1 cellular context compared by ENCODE assay signal in the genomic region with DNA sequence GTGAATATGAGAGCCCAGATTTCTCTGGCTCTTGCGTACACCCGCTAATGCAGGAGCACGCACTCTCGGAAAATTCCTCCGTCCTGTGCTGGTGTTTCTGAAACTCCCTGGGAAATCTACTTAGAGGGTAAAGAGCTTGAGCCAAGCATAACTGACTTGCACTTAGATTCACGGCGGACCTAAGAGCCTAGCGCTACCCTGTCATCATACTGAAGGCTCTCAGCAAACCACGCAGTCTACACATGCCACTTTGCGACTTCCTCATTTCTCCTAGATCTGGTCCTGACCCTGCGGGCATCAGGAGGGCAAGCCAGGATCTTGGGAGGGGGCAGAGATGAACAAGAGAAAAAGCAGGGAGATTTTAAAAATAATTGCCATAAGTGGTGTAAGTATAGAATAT.
TF ChIP-seq lines count a peak whose summit lies in the region.

No MANE protein-coding gene starts in this region.

TF ChIP-seq in H1, 55 proteins besides CTCF, POLR2A, EP300 and RAD21 (continued from another document):
- TF ChIP-seq, protein P1, sequence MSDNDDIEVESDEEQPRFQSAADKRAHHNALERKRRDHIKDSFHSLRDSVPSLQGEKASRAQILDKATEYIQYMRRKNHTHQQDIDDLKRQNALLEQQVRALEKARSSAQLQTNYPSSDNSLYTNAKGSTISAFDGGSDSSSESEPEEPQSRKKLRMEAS (IDR thresholded peaks at IDR 0.05) = no peak
- TF ChIP-seq GABPA (IDR thresholded peaks at IDR 0.05; ENCODE audit: borderline replicate concordance, insufficient read depth, low read length) (no peak), SP4 (IDR thresholded peaks at IDR 0.05; ENCODE audit: low read length) (no peak), POU5F1 (IDR thresholded peaks at IDR 0.05; ENCODE audit: low read depth, low read length) (no peak), CREB1 (IDR thresholded peaks at IDR 0.05) (no peak), SIX5 (IDR thresholded peaks at IDR 0.05; ENCODE audit: low read depth, low read length) (no peak), JUN (IDR thresholded peaks at IDR 0.05; ENCODE audit: low read depth, low read length) (no peak), SRF (IDR thresholded peaks at IDR 0.05; ENCODE audit: low read depth, low read length) (no peak), BACH1 (IDR thresholded peaks at IDR 0.05; ENCODE audit: low read length) (no peak), KDM5A (IDR thresholded peaks at IDR 0.05; ENCODE audit: low read length) (no peak), SP1 (IDR thresholded peaks at IDR 0.05; ENCODE audit: low read depth, low read length) (no peak)
- TF ChIP-seq, protein P2, sequence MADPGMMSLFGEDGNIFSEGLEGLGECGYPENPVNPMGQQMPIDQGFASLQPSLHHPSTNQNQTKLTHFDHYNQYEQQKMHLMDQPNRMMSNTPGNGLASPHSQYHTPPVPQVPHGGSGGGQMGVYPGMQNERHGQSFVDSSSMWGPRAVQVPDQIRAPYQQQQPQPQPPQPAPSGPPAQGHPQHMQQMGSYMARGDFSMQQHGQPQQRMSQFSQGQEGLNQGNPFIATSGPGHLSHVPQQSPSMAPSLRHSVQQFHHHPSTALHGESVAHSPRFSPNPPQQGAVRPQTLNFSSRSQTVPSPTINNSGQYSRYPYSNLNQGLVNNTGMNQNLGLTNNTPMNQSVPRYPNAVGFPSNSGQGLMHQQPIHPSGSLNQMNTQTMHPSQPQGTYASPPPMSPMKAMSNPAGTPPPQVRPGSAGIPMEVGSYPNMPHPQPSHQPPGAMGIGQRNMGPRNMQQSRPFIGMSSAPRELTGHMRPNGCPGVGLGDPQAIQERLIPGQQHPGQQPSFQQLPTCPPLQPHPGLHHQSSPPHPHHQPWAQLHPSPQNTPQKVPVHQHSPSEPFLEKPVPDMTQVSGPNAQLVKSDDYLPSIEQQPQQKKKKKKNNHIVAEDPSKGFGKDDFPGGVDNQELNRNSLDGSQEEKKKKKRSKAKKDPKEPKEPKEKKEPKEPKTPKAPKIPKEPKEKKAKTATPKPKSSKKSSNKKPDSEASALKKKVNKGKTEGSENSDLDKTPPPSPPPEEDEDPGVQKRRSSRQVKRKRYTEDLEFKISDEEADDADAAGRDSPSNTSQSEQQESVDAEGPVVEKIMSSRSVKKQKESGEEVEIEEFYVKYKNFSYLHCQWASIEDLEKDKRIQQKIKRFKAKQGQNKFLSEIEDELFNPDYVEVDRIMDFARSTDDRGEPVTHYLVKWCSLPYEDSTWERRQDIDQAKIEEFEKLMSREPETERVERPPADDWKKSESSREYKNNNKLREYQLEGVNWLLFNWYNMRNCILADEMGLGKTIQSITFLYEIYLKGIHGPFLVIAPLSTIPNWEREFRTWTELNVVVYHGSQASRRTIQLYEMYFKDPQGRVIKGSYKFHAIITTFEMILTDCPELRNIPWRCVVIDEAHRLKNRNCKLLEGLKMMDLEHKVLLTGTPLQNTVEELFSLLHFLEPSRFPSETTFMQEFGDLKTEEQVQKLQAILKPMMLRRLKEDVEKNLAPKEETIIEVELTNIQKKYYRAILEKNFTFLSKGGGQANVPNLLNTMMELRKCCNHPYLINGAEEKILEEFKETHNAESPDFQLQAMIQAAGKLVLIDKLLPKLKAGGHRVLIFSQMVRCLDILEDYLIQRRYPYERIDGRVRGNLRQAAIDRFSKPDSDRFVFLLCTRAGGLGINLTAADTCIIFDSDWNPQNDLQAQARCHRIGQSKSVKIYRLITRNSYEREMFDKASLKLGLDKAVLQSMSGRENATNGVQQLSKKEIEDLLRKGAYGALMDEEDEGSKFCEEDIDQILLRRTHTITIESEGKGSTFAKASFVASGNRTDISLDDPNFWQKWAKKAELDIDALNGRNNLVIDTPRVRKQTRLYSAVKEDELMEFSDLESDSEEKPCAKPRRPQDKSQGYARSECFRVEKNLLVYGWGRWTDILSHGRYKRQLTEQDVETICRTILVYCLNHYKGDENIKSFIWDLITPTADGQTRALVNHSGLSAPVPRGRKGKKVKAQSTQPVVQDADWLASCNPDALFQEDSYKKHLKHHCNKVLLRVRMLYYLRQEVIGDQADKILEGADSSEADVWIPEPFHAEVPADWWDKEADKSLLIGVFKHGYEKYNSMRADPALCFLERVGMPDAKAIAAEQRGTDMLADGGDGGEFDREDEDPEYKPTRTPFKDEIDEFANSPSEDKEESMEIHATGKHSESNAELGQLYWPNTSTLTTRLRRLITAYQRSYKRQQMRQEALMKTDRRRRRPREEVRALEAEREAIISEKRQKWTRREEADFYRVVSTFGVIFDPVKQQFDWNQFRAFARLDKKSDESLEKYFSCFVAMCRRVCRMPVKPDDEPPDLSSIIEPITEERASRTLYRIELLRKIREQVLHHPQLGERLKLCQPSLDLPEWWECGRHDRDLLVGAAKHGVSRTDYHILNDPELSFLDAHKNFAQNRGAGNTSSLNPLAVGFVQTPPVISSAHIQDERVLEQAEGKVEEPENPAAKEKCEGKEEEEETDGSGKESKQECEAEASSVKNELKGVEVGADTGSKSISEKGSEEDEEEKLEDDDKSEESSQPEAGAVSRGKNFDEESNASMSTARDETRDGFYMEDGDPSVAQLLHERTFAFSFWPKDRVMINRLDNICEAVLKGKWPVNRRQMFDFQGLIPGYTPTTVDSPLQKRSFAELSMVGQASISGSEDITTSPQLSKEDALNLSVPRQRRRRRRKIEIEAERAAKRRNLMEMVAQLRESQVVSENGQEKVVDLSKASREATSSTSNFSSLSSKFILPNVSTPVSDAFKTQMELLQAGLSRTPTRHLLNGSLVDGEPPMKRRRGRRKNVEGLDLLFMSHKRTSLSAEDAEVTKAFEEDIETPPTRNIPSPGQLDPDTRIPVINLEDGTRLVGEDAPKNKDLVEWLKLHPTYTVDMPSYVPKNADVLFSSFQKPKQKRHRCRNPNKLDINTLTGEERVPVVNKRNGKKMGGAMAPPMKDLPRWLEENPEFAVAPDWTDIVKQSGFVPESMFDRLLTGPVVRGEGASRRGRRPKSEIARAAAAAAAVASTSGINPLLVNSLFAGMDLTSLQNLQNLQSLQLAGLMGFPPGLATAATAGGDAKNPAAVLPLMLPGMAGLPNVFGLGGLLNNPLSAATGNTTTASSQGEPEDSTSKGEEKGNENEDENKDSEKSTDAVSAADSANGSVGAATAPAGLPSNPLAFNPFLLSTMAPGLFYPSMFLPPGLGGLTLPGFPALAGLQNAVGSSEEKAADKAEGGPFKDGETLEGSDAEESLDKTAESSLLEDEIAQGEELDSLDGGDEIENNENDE (IDR thresholded peaks at IDR 0.05; ENCODE audit: insufficient replicate concordance, low read length) = no peak
- TF ChIP-seq, protein P3, sequence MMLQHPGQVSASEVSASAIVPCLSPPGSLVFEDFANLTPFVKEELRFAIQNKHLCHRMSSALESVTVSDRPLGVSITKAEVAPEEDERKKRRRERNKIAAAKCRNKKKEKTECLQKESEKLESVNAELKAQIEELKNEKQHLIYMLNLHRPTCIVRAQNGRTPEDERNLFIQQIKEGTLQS (IDR thresholded peaks at IDR 0.05; ENCODE audit: insufficient read depth, low read depth, low read length) = no peak
